ENCODE assay signal across 8 cellular contexts in the genomic region with DNA sequence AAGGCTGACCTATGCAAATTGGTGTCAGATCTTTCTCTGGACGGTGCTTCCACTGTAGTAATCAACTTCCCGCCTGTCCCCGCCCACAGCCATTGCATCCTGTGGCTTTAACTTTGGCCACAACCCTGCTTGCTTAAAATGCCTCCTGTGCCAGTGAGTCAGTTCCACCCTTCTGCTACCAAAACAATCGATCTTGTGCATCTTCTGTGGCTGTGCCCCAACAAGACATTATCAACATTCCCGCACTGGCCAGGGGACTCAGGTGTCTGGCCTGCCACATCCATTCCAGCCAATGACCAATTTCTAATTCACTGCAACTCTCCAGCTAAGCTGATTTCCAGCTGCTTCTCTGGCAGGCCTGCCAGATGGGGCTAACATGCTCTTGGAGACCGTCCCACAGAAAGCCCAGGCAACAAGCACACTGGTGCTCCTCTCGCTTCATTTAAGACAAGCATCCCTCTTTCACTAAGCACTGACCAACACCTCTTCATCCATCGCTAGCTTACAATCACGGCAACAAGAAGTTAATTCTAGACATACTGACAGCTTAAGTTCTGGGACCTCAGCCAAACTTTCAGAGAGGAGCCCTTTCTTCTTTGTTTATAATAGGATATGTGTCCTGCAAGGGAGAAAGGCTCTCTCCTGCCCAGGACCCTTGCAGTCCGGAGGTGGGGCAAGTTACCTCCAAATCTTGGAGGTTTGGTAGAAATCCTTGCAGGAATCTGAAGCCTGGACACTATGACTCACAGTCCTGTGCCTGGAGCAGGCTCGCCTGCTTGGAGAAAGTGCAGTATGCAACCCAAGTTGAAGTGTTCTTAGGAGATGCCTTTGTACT. TPM values are rescaled to one million over a fixed set of nuclear protein-coding genes. Genes with fewer than 3 reads are reported as not detected.
DNase-seq lines count a peak whose midpoint lies in the region; ATAC-seq lines count a peak whose summit lies in the region.

No MANE protein-coding gene starts in this region.

- DNase-seq in ACHN (peak; percentile 53), HT-29 (ENCODE audit: low spot score) (peak; percentile 70), adipocyte (ENCODE audit: low read depth) (peak; percentile 76), iris pigment epithelial cell (ENCODE audit: low read depth) (peak; percentile 81), substantia nigra (lab: John Stamatoyannopoulos, UW) (peak in 27 of 49 donors; percentile 5 to 59 (median 32)), Kasumi-1 (lab: John Stamatoyannopoulos, UW) (no peak)

- peaks cover 70% of the 10 kb centered on the region for H3K4me1 ChIP-seq in adipocyte (ENCODE audit: control insufficient read depth, insufficient read depth, low read length)

- ATAC-seq in HG03039 (IDR thresholded peaks at IDR 0.05; ENCODE audit: unreplicated experiment) = no peak
- ATAC-seq in GM19397 (IDR thresholded peaks at IDR 0.05; ENCODE audit: unreplicated experiment) = no peak

- no peaks in the 10 kb centered on the region for H3K9me3 ChIP-seq in adipocyte (ENCODE audit: control insufficient read depth, low read length)

- H3K27ac ChIP-seq in substantia nigra (ENCODE audit: low read depth, low read length, poor library complexity, severe bottlenecking) = no peak overlapping the region

- H3K9ac ChIP-seq in adipocyte (ENCODE audit: low read length) = peak overlapping the region; percentile 70

- no peaks in the 10 kb centered on the region for H3K36me3 ChIP-seq in adipocyte (ENCODE audit: control insufficient read depth, insufficient read depth, low read length, severe bottlenecking)

- no peaks in the 10 kb centered on the region for H3K27me3 ChIP-seq in adipocyte (replicated peaks; ENCODE audit: control insufficient read depth, insufficient read depth, low read length)

- in situ Hi-C loops in ACHN (cut with HindIII; ENCODE audit: low pct_ligation_motif_present, low pct_unique_long_range_greater_than_20kb, low sequenced_read_pairs) = no loop called here

- peak overlapping the region; percentile 58 for H3K4me3 ChIP-seq in adipocyte (ENCODE audit: low read length)

RNA-seq across cellular contexts. Expression of gene CA12, which starts 6.7 kb away (rescaled TPM):
- total RNA-seq in HT-29 (2014; rRNA removed; shearing (Covaris generic)) = 60.0 and 64.9 TPM in 2 replicates

Comparison
In these comparisons a context has a peak if more than half of its experiments do, and no peak if none do; other contexts are left out.
1. DNase-seq: peak in ACHN (single experiment), HT-29 (single experiment), adipocyte (single experiment), iris pigment epithelial cell (single experiment) and substantia nigra (27 of 49); none in Kasumi-1 (0 of 2).